26 cellular contexts compared by ENCODE assay signal in genomic region chr9:85185486-85186217, GRCh38.
"Had no signal": no experiment of that assay in that cellular context is flagged by ENCODE, and none has a peak within 500 bp of the region (broad histone marks: within the 10 kb centered on the region; RNA-seq: fewer than 3 reads in every experiment).

No MANE protein-coding gene starts in this region.

- H3K27ac ChIP-seq: lower lobe of right lung, ovary, skin epidermis, stomach, testis, thyroid gland, transverse colon, upper lobe of left lung, vagina had no signal

- H3K4me1 ChIP-seq: lower lobe of right lung, stomach, testis, thyroid gland, transverse colon, upper lobe of left lung, vagina had no signal

- H3K9me3 ChIP-seq: lower lobe of right lung, mucosa of descending colon, ovary, stomach, testis, thyroid gland, transverse colon, upper lobe of left lung, vagina had no signal

- DNase-seq: hypothalamus; immature natural killer cell; left ventricle myocardium superior; lower lobe of right lung; mammary epithelial cell; midbrain; mucosa of descending colon; naive thymus-derived CD4-positive, alpha-beta T cell; ovary; retina; right cardiac atrium; stimulated activated CD4-positive, alpha-beta T cell treated with anti-CD3 and anti-CD28 coated beads, Interleukin-12 subunit alpha, Interleukin-12 subunit beta, amount 100 ng/mL, for 4 hours; stimulated activated CD4-positive, alpha-beta T cell treated with anti-CD3 and anti-CD28 coated beads, Interleukin-15, amount 100 ng/mL, for 24 hours; stimulated activated CD4-positive, alpha-beta T cell treated with anti-CD3 and anti-CD28 coated beads, Interleukin-2, amount 100 ng/mL, for 24 hours; stimulated activated CD4-positive, alpha-beta T cell treated with anti-CD3 and anti-CD28 coated beads, Interleukin-4, amount 100 ng/mL, for 1 hour; stimulated activated naive B cell treated with anti-CD40 and anti-IgM and Interleukin-4, amounts not matched to agents 10 μg/mL and 1 μg/mL and 100 μg/mL, for 72 hours; stimulated activated naive CD8-positive, alpha-beta T cell treated with anti-CD3 and anti-CD28 coated beads, Interleukin-15, Interleukin-2, amounts not matched to agents 100 U/mL and 50 U/mL, for 24 hours; stomach; testis; thyroid gland; transverse colon; upper lobe of left lung had no signal

- ATAC-seq: left ventricle myocardium superior; lower lobe of right lung; mucosa of descending colon; naive thymus-derived CD4-positive, alpha-beta T cell; natural killer cell treated with Interleukin-12 subunit alpha and Interleukin-12 subunit beta and Interleukin-15 and Interleukin-18, amount 100 ng/mL, for 72 hours; right cardiac atrium; sciatic nerve; stimulated activated naive B cell treated with anti-CD40 and anti-IgM and Interleukin-4, amounts not matched to agents 10 μg/mL and 1 μg/mL and 100 μg/mL, for 72 hours; stimulated activated naive CD8-positive, alpha-beta T cell treated with anti-CD3 and anti-CD28 coated beads, Interleukin-15, Interleukin-2, amounts not matched to agents 100 U/mL and 50 U/mL, for 24 hours had no signal

- H3K36me3 ChIP-seq: lower lobe of right lung, ovary, stomach, thyroid gland, transverse colon, upper lobe of left lung, vagina had no signal

- H3K27me3 ChIP-seq: ovary, stomach, testis, thyroid gland, transverse colon, upper lobe of left lung, vagina had no signal

- H3K4me3 ChIP-seq: lower lobe of right lung, mucosa of descending colon, ovary, skin epidermis, stomach, testis, thyroid gland, transverse colon, upper lobe of left lung, vagina had no signal
